33 cellular contexts compared by ENCODE assay signal in genomic region chr15:29012097-29012496, GRCh38.
"Had no signal": no experiment of that assay in that cellular context is flagged by ENCODE, and none has a peak within 500 bp of the region (broad histone marks: within the 10 kb centered on the region; RNA-seq: fewer than 3 reads in every experiment).

No MANE protein-coding gene starts in this region.

- H3K36me3 ChIP-seq: adrenal gland, esophagus muscularis mucosa, gastrocnemius medialis, heart left ventricle had no signal

- H3K4me3 Mint-ChIP-seq: activated CD4-positive, alpha-beta memory T cell treated with anti-CD3 and anti-CD28 coated beads, Interleukin-2, amount 10 ng/mL, durations not matched to agents 7 days and 5 days; activated CD4-positive, alpha-beta T cell treated with anti-CD3 and anti-CD28 coated beads, Interleukin-2, amount 10 ng/mL, durations not matched to agents 7 days and 5 days; activated naive CD4-positive, alpha-beta T cell treated with anti-CD3 and anti-CD28 coated beads, Interleukin-2, amount 10 ng/mL, durations not matched to agents 7 days and 5 days; activated naive CD8-positive, alpha-beta T cell treated with anti-CD3 and anti-CD28 coated beads for 36 hours; activated naive CD8-positive, alpha-beta T cell treated with anti-CD3 and anti-CD28 coated beads, Interleukin-2, amount 50 U/mL, for 24 hours; activated T-cell treated with anti-CD3 and anti-CD28 coated beads, Interleukin-2, amount 50 U/mL, for 24 hours; activated T-cell treated with anti-CD3 and anti-CD28 coated beads, Interleukin-2, amount 50 U/mL, for 72 hours; effector memory CD8-positive, alpha-beta T cell; WTC11 had no signal

- FAIRE-seq: colon had no signal

- H3K9me3 Mint-ChIP-seq: activated CD4-positive, alpha-beta memory T cell treated with anti-CD3 and anti-CD28 coated beads, Interleukin-2, amount 10 ng/mL, durations not matched to agents 7 days and 5 days; activated naive CD4-positive, alpha-beta T cell treated with anti-CD3 and anti-CD28 coated beads, Interleukin-2, amount 10 ng/mL, durations not matched to agents 7 days and 5 days; activated naive CD8-positive, alpha-beta T cell treated with anti-CD3 and anti-CD28 coated beads for 36 hours; activated naive CD8-positive, alpha-beta T cell treated with anti-CD3 and anti-CD28 coated beads, Interleukin-2, amount 50 U/mL, for 24 hours; activated T-cell treated with anti-CD3 and anti-CD28 coated beads, Interleukin-2, amount 50 U/mL, for 24 hours; effector memory CD8-positive, alpha-beta T cell had no signal

- H3K27me3 Mint-ChIP-seq: activated CD4-positive, alpha-beta memory T cell treated with anti-CD3 and anti-CD28 coated beads, Interleukin-2, amount 10 ng/mL, durations not matched to agents 7 days and 5 days; activated CD4-positive, alpha-beta T cell treated with anti-CD3 and anti-CD28 coated beads, Interleukin-2, amount 10 ng/mL, durations not matched to agents 7 days and 5 days; activated naive CD4-positive, alpha-beta T cell treated with anti-CD3 and anti-CD28 coated beads, Interleukin-2, amount 10 ng/mL, durations not matched to agents 7 days and 5 days; activated naive CD8-positive, alpha-beta T cell treated with anti-CD3 and anti-CD28 coated beads for 36 hours; activated naive CD8-positive, alpha-beta T cell treated with anti-CD3 and anti-CD28 coated beads, Interleukin-2, amount 50 U/mL, for 24 hours; activated T-cell treated with anti-CD3 and anti-CD28 coated beads, Interleukin-2, amount 50 U/mL, for 24 hours; effector memory CD8-positive, alpha-beta T cell had no signal

- H3K4me3 ChIP-seq: adrenal gland, body of pancreas, esophagus muscularis mucosa, gastrocnemius medialis, heart left ventricle had no signal

- H3K27ac Mint-ChIP-seq: activated CD4-positive, alpha-beta memory T cell treated with anti-CD3 and anti-CD28 coated beads, Interleukin-2, amount 10 ng/mL, durations not matched to agents 7 days and 5 days; activated CD4-positive, alpha-beta T cell treated with anti-CD3 and anti-CD28 coated beads, Interleukin-2, amount 10 ng/mL, durations not matched to agents 7 days and 5 days; activated naive CD4-positive, alpha-beta T cell treated with anti-CD3 and anti-CD28 coated beads, Interleukin-2, amount 10 ng/mL, durations not matched to agents 7 days and 5 days; activated naive CD8-positive, alpha-beta T cell treated with anti-CD3 and anti-CD28 coated beads for 36 hours; activated naive CD8-positive, alpha-beta T cell treated with anti-CD3 and anti-CD28 coated beads, Interleukin-2, amount 50 U/mL, for 24 hours; activated T-cell treated with anti-CD3 and anti-CD28 coated beads, Interleukin-2, amount 50 U/mL, for 24 hours; activated T-cell treated with anti-CD3 and anti-CD28 coated beads, Interleukin-2, amount 50 U/mL, for 72 hours; effector memory CD8-positive, alpha-beta T cell; WTC11 had no signal

- H3K36me3 Mint-ChIP-seq: activated naive CD4-positive, alpha-beta T cell treated with anti-CD3 and anti-CD28 coated beads, Interleukin-2, amount 10 ng/mL, durations not matched to agents 7 days and 5 days; WTC11 had no signal

- ATAC-seq: activated T-cell treated with anti-CD3 and anti-CD28 coated beads, Interleukin-2, amount 50 U/mL, for 72 hours; body of pancreas; effector memory CD8-positive, alpha-beta T cell; foreskin keratinocyte; gastrocnemius medialis; heart left ventricle; WTC11 had no signal

- H3K9me3 ChIP-seq: adrenal gland, body of pancreas, esophagus muscularis mucosa, gastrocnemius medialis, heart left ventricle had no signal

- H3K27me3 ChIP-seq: adrenal gland, body of pancreas, esophagus muscularis mucosa, foreskin keratinocyte, gastrocnemius medialis, heart left ventricle had no signal

- H3K4me1 ChIP-seq: adrenal gland, body of pancreas, foreskin keratinocyte, gastrocnemius medialis, heart left ventricle had no signal

- DNase-seq: activated CD4-positive, alpha-beta memory T cell treated with anti-CD3 and anti-CD28 coated beads, Interleukin-2, amount 10 ng/mL, durations not matched to agents 7 days and 5 days; activated CD4-positive, alpha-beta T cell treated with anti-CD3 and anti-CD28 coated beads for 1 hour; activated CD4-positive, alpha-beta T cell treated with anti-CD3 and anti-CD28 coated beads for 4 hours; activated CD4-positive, alpha-beta T cell treated with anti-CD3 and anti-CD28 coated beads, Interleukin-2, amount 10 ng/mL, durations not matched to agents 7 days and 5 days; activated CD4-positive, alpha-beta T cell treated with anti-CD3 and anti-CD28 coated beads, Interleukin-2, amount 50 U/mL, for 4 hours; activated CD8-positive, alpha-beta memory T cell treated with anti-CD3 and anti-CD28 coated beads, Interleukin-2, amount 50 U/mL, for 48 hours; activated gamma-delta T cell; activated naive CD4-positive, alpha-beta T cell; activated naive CD4-positive, alpha-beta T cell treated with anti-CD3 and anti-CD28 coated beads, Interleukin-2, amount 10 ng/mL, durations not matched to agents 7 days and 5 days; activated naive CD8-positive, alpha-beta T cell treated with anti-CD3 and anti-CD28 coated beads for 36 hours; activated naive CD8-positive, alpha-beta T cell treated with anti-CD3 and anti-CD28 coated beads, Interleukin-2, amount 50 U/mL, for 24 hours; activated T-cell treated with anti-CD3 and anti-CD28 coated beads for 4 hours; activated T-cell treated with anti-CD3 and anti-CD28 coated beads, Interleukin-2, amount 50 U/mL, for 24 hours; activated T-cell treated with anti-CD3 and anti-CD28 coated beads, Interleukin-2, amount 50 U/mL, for 72 hours; adrenal gland; amygdala; aorta; body of pancreas; caudate nucleus; cortex of kidney; dermis blood vessel endothelial cell; effector CD4-positive, alpha-beta T cell; effector memory CD8-positive, alpha-beta T cell; erythroblast; foreskin keratinocyte; gastrocnemius medialis; glutamatergic neuron; heart left ventricle; T-helper 2 cell had no signal

- H3K27ac ChIP-seq: adrenal gland, body of pancreas, esophagus muscularis mucosa, foreskin keratinocyte, gastrocnemius medialis, heart left ventricle, VCaP had no signal

- H3K4me1 Mint-ChIP-seq: activated CD4-positive, alpha-beta memory T cell treated with anti-CD3 and anti-CD28 coated beads, Interleukin-2, amount 10 ng/mL, durations not matched to agents 7 days and 5 days; activated naive CD4-positive, alpha-beta T cell treated with anti-CD3 and anti-CD28 coated beads, Interleukin-2, amount 10 ng/mL, durations not matched to agents 7 days and 5 days; WTC11 had no signal
